In the genomic region with DNA sequence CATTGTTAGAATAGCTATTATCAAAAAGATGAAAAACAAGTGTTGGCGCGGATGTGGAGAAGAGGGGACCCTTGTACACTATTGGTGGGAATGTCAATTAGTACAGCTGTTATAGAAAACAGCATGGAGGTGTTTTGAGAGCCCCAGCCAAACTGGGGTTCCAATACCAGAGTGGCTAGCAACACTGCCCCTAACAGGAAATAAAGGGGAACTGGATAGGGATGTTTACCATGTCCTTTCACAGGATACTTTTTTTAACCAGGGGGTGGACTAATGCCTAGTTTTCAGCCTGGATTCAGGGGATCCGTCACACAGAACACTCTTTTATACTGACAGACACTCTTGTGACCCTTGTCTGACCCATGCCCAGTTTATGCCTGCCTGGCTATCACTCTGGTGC, we compare ENCODE assay signal across 6 cellular contexts. TPM values are rescaled to one million over a fixed set of nuclear protein-coding genes. Genes with fewer than 3 reads are reported as not detected.
DNase-seq lines count a peak whose midpoint lies in the region; ATAC-seq lines count a peak whose summit lies in the region.
"Had no signal": no experiment of that assay in that cellular context is flagged by ENCODE, and none has a peak within 500 bp of the region (broad histone marks: within the 10 kb centered on the region; RNA-seq: fewer than 3 reads in every experiment).

No MANE protein-coding gene starts in this region.

- DNase-seq in activated naive CD4-positive, alpha-beta T cell treated with anti-CD3 and anti-CD28 coated beads for 36 hours, result no peak
- DNase-seq in stimulated activated naive CD8-positive, alpha-beta T cell treated with anti-CD3 and anti-CD28 coated beads, Interleukin-15, amount 100 ng/mL, for 72 hours, result no peak
- no peak for DNase-seq in anterior cingulate cortex (lab: John Stamatoyannopoulos, UW)
- DNase-seq: NCI-H187 had no signal

- no peak overlapping the region for H3K4me3 Mint-ChIP-seq in activated naive CD4-positive, alpha-beta T cell treated with anti-CD3 and anti-CD28 coated beads, Interleukin-2, amount 50 U/mL, for 24 hours
- H3K4me3 Mint-ChIP-seq in activated naive CD4-positive, alpha-beta T cell treated with anti-CD3 and anti-CD28 coated beads for 36 hours, result no peak overlapping the region
- no peak overlapping the region for H3K4me3 Mint-ChIP-seq in stimulated activated naive CD8-positive, alpha-beta T cell treated with anti-CD3 and anti-CD28 coated beads, Interleukin-15, amount 100 ng/mL, for 72 hours

- CTCF ChIA-PET in activated naive CD4-positive, alpha-beta T cell treated with anti-CD3 and anti-CD28 coated beads for 36 hours (lab: Charles Lee), result interaction anchor here (0.7 to 3.6 kb wide), 11 partner anchors 11 to 161 kb away, joined by 3 to 24 read pairs (median 5); partner anchors contain the start of gene CASP2

- peaks cover 11% of the 10 kb centered on the region for H3K36me3 Mint-ChIP-seq in activated naive CD4-positive, alpha-beta T cell treated with anti-CD3 and anti-CD28 coated beads, Interleukin-2, amount 50 U/mL, for 24 hours
- peaks cover 8% of the 10 kb centered on the region for H3K36me3 Mint-ChIP-seq in activated naive CD4-positive, alpha-beta T cell treated with anti-CD3 and anti-CD28 coated beads for 36 hours (ENCODE audit: low read depth)

- intact Hi-C loops in activated naive CD4-positive, alpha-beta T cell treated with anti-CD3 and anti-CD28 coated beads for 36 hours (cut with micrococcal nuclease), result loop anchor here (10.0 kb wide), 1 partner anchor 1558 kb away; no protein-coding TSS in a partner anchor

- no peaks in the 10 kb centered on the region for H3K27me3 Mint-ChIP-seq in activated naive CD4-positive, alpha-beta T cell treated with anti-CD3 and anti-CD28 coated beads, Interleukin-2, amount 50 U/mL, for 24 hours
- no peaks in the 10 kb centered on the region for H3K27me3 Mint-ChIP-seq in activated naive CD4-positive, alpha-beta T cell treated with anti-CD3 and anti-CD28 coated beads for 36 hours (ENCODE audit: low read depth)
- no peaks in the 10 kb centered on the region for H3K27me3 Mint-ChIP-seq in stimulated activated naive CD8-positive, alpha-beta T cell treated with anti-CD3 and anti-CD28 coated beads, Interleukin-15, amount 100 ng/mL, for 72 hours

- ATAC-seq in stimulated activated naive CD8-positive, alpha-beta T cell treated with anti-CD3 and anti-CD28 coated beads, Interleukin-15, amount 100 ng/mL, for 72 hours, result peak; percentile 63

- H3K27ac Mint-ChIP-seq in activated naive CD4-positive, alpha-beta T cell treated with anti-CD3 and anti-CD28 coated beads, Interleukin-2, amount 50 U/mL, for 24 hours, result peak overlapping the region; percentile 72
- no peak overlapping the region for H3K27ac Mint-ChIP-seq in activated naive CD4-positive, alpha-beta T cell treated with anti-CD3 and anti-CD28 coated beads for 36 hours
- no peak overlapping the region for H3K27ac Mint-ChIP-seq in stimulated activated naive CD8-positive, alpha-beta T cell treated with anti-CD3 and anti-CD28 coated beads, Interleukin-15, amount 100 ng/mL, for 72 hours

- H3K9me3 Mint-ChIP-seq in activated naive CD4-positive, alpha-beta T cell treated with anti-CD3 and anti-CD28 coated beads, Interleukin-2, amount 50 U/mL, for 24 hours, result peaks cover 5% of the 10 kb centered on the region
- H3K9me3 Mint-ChIP-seq in activated naive CD4-positive, alpha-beta T cell treated with anti-CD3 and anti-CD28 coated beads for 36 hours, result peaks cover 12% of the 10 kb centered on the region
- H3K9me3 Mint-ChIP-seq in stimulated activated naive CD8-positive, alpha-beta T cell treated with anti-CD3 and anti-CD28 coated beads, Interleukin-15, amount 100 ng/mL, for 72 hours, result peaks cover 25 to 26% of the 10 kb centered on the region in 2 donors

- H3K4me1 Mint-ChIP-seq in activated naive CD4-positive, alpha-beta T cell treated with anti-CD3 and anti-CD28 coated beads, Interleukin-2, amount 50 U/mL, for 24 hours, result peaks cover 79% of the 10 kb centered on the region
- H3K4me1 Mint-ChIP-seq in activated naive CD4-positive, alpha-beta T cell treated with anti-CD3 and anti-CD28 coated beads for 36 hours (ENCODE audit: low read depth), result peaks cover 70% of the 10 kb centered on the region
- H3K4me1 Mint-ChIP-seq in stimulated activated naive CD8-positive, alpha-beta T cell treated with anti-CD3 and anti-CD28 coated beads, Interleukin-15, amount 100 ng/mL, for 72 hours, result peaks cover 66% of the 10 kb centered on the region

RNA-seq across cellular contexts. Expression of gene GSTK1, which starts 6.9 kb away (rescaled TPM):
- 100 to 1,000 TPM; 186 to 187 TPM for total RNA-seq in activated naive CD4-positive, alpha-beta T cell treated with anti-CD3 and anti-CD28 coated beads for 36 hours

RNA-seq across cellular contexts. Expression of gene TMEM139, which starts 28.4 kb away (rescaled TPM):
- total RNA-seq in activated naive CD4-positive, alpha-beta T cell treated with anti-CD3 and anti-CD28 coated beads for 36 hours, result under 1 TPM; 0.64 to 0.74 TPM
- total RNA-seq: frontal cortex had no signal

RNA-seq across cellular contexts. Expression of gene CASP2, which starts 31.8 kb away (rescaled TPM):
- 100 to 1,000 TPM; 116 to 124 TPM for total RNA-seq in activated naive CD4-positive, alpha-beta T cell treated with anti-CD3 and anti-CD28 coated beads for 36 hours

RNA-seq across cellular contexts. Expression of gene TAS2R40, which starts 34.5 kb away (rescaled TPM):
- not detected for total RNA-seq in activated naive CD4-positive, alpha-beta T cell treated with anti-CD3 and anti-CD28 coated beads for 36 hours
- total RNA-seq: frontal cortex had no signal

RNA-seq across cellular contexts. Expression of gene CLCN1, which starts 59.6 kb away (rescaled TPM):
- not detected for total RNA-seq in activated naive CD4-positive, alpha-beta T cell treated with anti-CD3 and anti-CD28 coated beads for 36 hours
